In genomic region chr2:43228782-43229659, GRCh38 we compare ENCODE assay signal across 8 cellular contexts. TPM values are rescaled to one million over a fixed set of nuclear protein-coding genes. Genes with fewer than 3 reads are reported as not detected.
DNase-seq lines count a peak whose midpoint lies in the region; ATAC-seq and TF ChIP-seq lines count a peak whose summit lies in the region.

No MANE protein-coding gene starts in this region.

- CTCF ChIA-PET in T-cell (lab: Charles Lee): interaction anchor here (0.6 to 3.8 kb wide), 53 partner anchors 9 to 867 kb away, joined by 3 to 49 read pairs (median 5); no protein-coding TSS in a partner anchor

- TF ChIP-seq EP300 in esophagus muscularis mucosa (IDR thresholded peaks at IDR 0.05): no peak

- H3K27me3 Mint-ChIP-seq in T-cell: peaks cover 0 to 4% of the 10 kb centered on the region in 2 donors

- 24 to 27% methylated on average over 6 of the region's 6 CpGs for WGBS in GM23248 (ENCODE audit: low coverage in 1 of 2, low lambda C conversion rate in 2 of 2, missing lambda C conversion rate in 2 of 2), 2 experiments
- 49% methylated on average over 6 of the region's 6 CpGs for WGBS in esophagus muscularis mucosa

- no peaks in the 10 kb centered on the region for H3K9me3 Mint-ChIP-seq in T-cell

- no peaks in the 10 kb centered on the region for H3K9me2 ChIP-seq in GM23248 (ENCODE audit: insufficient read depth)

- H3K27me3 ChIP-seq in GM23248 (replicated peaks; ENCODE audit: insufficient read depth) (no peaks in the 10 kb centered on the region), esophagus muscularis mucosa (no peaks in the 10 kb centered on the region), skeletal muscle satellite cell (ENCODE audit: control insufficient read depth, insufficient read depth, low read length) (no peaks in the 10 kb centered on the region)

- H2AFZ ChIP-seq in GM23248: no peak overlapping the region

- H3K36me3 ChIP-seq in GM23248 (ENCODE audit: low read depth) (peaks cover 2% of the 10 kb centered on the region; the same call in 1 of the 2 replicates), esophagus muscularis mucosa (peaks cover 15 to 39% (median 25%) of the 10 kb centered on the region in 4 donors), skeletal muscle satellite cell (ENCODE audit: insufficient read depth, low read length) (peaks cover 33% of the 10 kb centered on the region)

- in situ Hi-C loops in GM23248 (cut with MboI): loop anchor here (10.0 kb wide), 1 partner anchor 254 kb away; no protein-coding TSS in a partner anchor

- POLR2A ChIA-PET in T-cell (lab: Charles Lee): interaction anchor here (0.5 to 4.0 kb wide), 24 partner anchors 8 to 731 kb away, joined by 3 to 32 read pairs (median 4); no protein-coding TSS in a partner anchor

- no peak for TF ChIP-seq POLR2A in esophagus muscularis mucosa (IDR thresholded peaks at IDR 0.05; ENCODE audit: low read depth)

- peaks cover 22% of the 10 kb centered on the region for H3K36me3 Mint-ChIP-seq in T-cell

- H3K4me3 ChIP-seq in GM23248 (no peak overlapping the region; the same call in 1 of the 2 replicates), esophagus muscularis mucosa (no peak overlapping the region), skeletal muscle satellite cell (ENCODE audit: low read length) (no peak overlapping the region)

- intact Hi-C loops in esophagus muscularis mucosa (cut with DNase I): loop anchor here (2.0 to 5.0 kb wide), 4 partner anchors 142 to 282 kb away; no protein-coding TSS in a partner anchor

- H3K27ac ChIP-seq in GM23248 (peak overlapping the region; percentile 93), esophagus muscularis mucosa (replicated peaks in 1 of 4) (peak overlapping the region; percentile 97 to 100 (median 98))

- ATAC-seq in T-cell (replicated peaks in 1 of 4): no peak

- peaks cover 25 to 27% (median 27%) of the 10 kb centered on the region in 3 donors for H3K4me1 Mint-ChIP-seq in T-cell

- peaks cover 23% of the 10 kb centered on the region for H3K79me2 ChIP-seq in GM23248 (ENCODE audit: insufficient read depth)

- H4K20me1 ChIP-seq in GM23248 (ENCODE audit: insufficient read depth): no peaks in the 10 kb centered on the region

- H3K4me3 Mint-ChIP-seq in T-cell: peak overlapping the region; percentile 74 to 90 (median 84)

- peaks cover 17% of the 10 kb centered on the region for H3F3A ChIP-seq in GM23248 (ENCODE audit: insufficient read depth)

- H3K9me3 ChIP-seq in GM23248 (ENCODE audit: low read depth): no peaks in the 10 kb centered on the region
- H3K9me3 ChIP-seq in esophagus muscularis mucosa: no peaks in the 10 kb centered on the region
- H3K9me3 ChIP-seq in skeletal muscle satellite cell (replicated peaks; ENCODE audit: low read length): no peaks in the 10 kb centered on the region

- H3K4me1 ChIP-seq in GM23248 (ENCODE audit: insufficient read depth) (peaks cover 17% of the 10 kb centered on the region), esophagus muscularis mucosa (peaks cover 22 to 58% (median 37%) of the 10 kb centered on the region in 4 donors), skeletal muscle satellite cell (ENCODE audit: control insufficient read depth, insufficient read depth, low read length) (peaks cover 21% of the 10 kb centered on the region)

- H3K9ac ChIP-seq in GM23248 (peak overlapping the region; percentile 9; the same call in 1 of the 2 replicates), skeletal muscle satellite cell (ENCODE audit: low read depth, low read length) (peak overlapping the region; percentile 99)

- H3K4me2 ChIP-seq in GM23248 (ENCODE audit: unreplicated experiment) (peak overlapping the region; percentile 43), skeletal muscle satellite cell (ENCODE audit: low read length) (peak overlapping the region; percentile 96)

- no peak for TF ChIP-seq CTCF in esophagus muscularis mucosa (IDR thresholded peaks at IDR 0.05)

- H3K27ac Mint-ChIP-seq in T-cell: peak overlapping the region; percentile 93 to 96

- DNase-seq in GM23248 (peak; percentile 30), T-cell (peak in 2 of 34 experiments; percentile 16 to 31), esophagus muscularis mucosa (ENCODE audit: extremely low spot score) (no peak), inferior parietal cortex (ENCODE audit: extremely low spot score) (no peak), dedifferentiated amniotic fluid mesenchymal stem cell (ENCODE audit: extremely low spot score) (no peak), NCI-H187 (lab: John Stamatoyannopoulos, UW) (no peak), NCI-H1694 treated with DMSO at 0.1 percent for 48 hours (lab: John Stamatoyannopoulos, UW) (no peak)

RNA-seq across cellular contexts. Expression of gene ZFP36L2, which starts 2.6 kb away (rescaled TPM):
- total RNA-seq in GM23248 (2014; rRNA removed; shearing (Covaris generic)): 13.8 and 14.4 TPM in 2 replicates
- polyA plus RNA-seq in GM23248 (2016; fragmentation: Nextera tagmentation; extraction: Ambion mirVana): 71.7 and 78.2 TPM in 2 replicates
- total RNA-seq in T-cell (100 to 1,000 TPM; 329 to 974 (median 377) TPM), esophagus muscularis mucosa (100 to 1,000 TPM in 1 of 4 donors, 10 to 100 TPM in 3; 81.7 to 117 (median 85.7) TPM)
- 8.3 and 10.9 TPM in 2 replicates for total RNA-seq in skeletal muscle satellite cell (2012; rRNA removed)
